In genomic region chr5:53111139-53111538, GRCh38 we compare ENCODE assay signal across 18 cellular contexts. TPM values are rescaled to one million over a fixed set of nuclear protein-coding genes. Genes with fewer than 3 reads are reported as not detected.
A peak's percentile ranks its signal among the peaks of the same experiment; 100 is the strongest.
DNase-seq lines count a peak whose midpoint lies in the region; ATAC-seq and TF ChIP-seq lines count a peak whose summit lies in the region.
"Had no signal": no experiment of that assay in that cellular context is flagged by ENCODE, and none has a peak within 500 bp of the region (broad histone marks: within the 10 kb centered on the region; RNA-seq: fewer than 3 reads in every experiment).

No MANE protein-coding gene starts in this region.

- H3K9me2 ChIP-seq in OCI-LY7 (ENCODE audit: insufficient read depth, low read length) = no peaks in the 10 kb centered on the region

- peaks cover 3% of the 10 kb centered on the region for H3K36me3 Mint-ChIP-seq in activated naive CD4-positive, alpha-beta T cell treated with anti-CD3 and anti-CD28 coated beads, Interleukin-2, amount 50 U/mL, for 24 hours
- peaks cover 3% of the 10 kb centered on the region for H3K36me3 Mint-ChIP-seq in endodermal cell (ENCODE audit: low read depth)

- H3K36me3 ChIP-seq in OCI-LY7 (ENCODE audit: insufficient read depth, low read length) (no peaks in the 10 kb centered on the region), endodermal cell (ENCODE audit: control insufficient read depth, insufficient read depth, low read length) (peaks cover 9% of the 10 kb centered on the region), psoas muscle (ENCODE audit: insufficient read depth in 1 of 2, low read depth in 1 of 2) (peaks cover 0 to 18% of the 10 kb centered on the region in 2 donors)
- H3K36me3 ChIP-seq: sigmoid colon had no signal

- no peaks in the 10 kb centered on the region for H3K9me3 Mint-ChIP-seq in activated naive CD4-positive, alpha-beta T cell treated with anti-CD3 and anti-CD28 coated beads, Interleukin-2, amount 50 U/mL, for 24 hours
- no peaks in the 10 kb centered on the region for H3K9me3 Mint-ChIP-seq in endodermal cell
- H3K9me3 Mint-ChIP-seq: activated CD4-positive, alpha-beta memory T cell treated with anti-CD3 and anti-CD28 coated beads for 36 hours had no signal

- no TSS peak for BruUV-seq in OCI-LY7 (replicated peaks; lab: Mats Ljungman, UMichigan)

- H3K9ac ChIP-seq in endodermal cell (ENCODE audit: extremely low read depth, low read length, poor library complexity, severe bottlenecking) = no peak overlapping the region

- peak overlapping the region; percentile 19 for H3K4me3 Mint-ChIP-seq in activated naive CD4-positive, alpha-beta T cell treated with anti-CD3 and anti-CD28 coated beads, Interleukin-2, amount 50 U/mL, for 24 hours
- no peak overlapping the region for H3K4me3 Mint-ChIP-seq in endodermal cell

- CTCF ChIA-PET in OCI-LY7 (lab: Charles Lee; ENCODE audit: unreplicated experiment) = no interaction called here

- H3K79me2 ChIP-seq in OCI-LY7 (ENCODE audit: insufficient read depth, low read depth, low read length) = no peaks in the 10 kb centered on the region; the same call in 1 of the 2 replicates

- no peak overlapping the region for H3K4me3 ChIP-seq in OCI-LY7 (ENCODE audit: low read depth, low read length, poor library complexity, severe bottlenecking)
- peak overlapping the region; percentile 82 for H3K4me3 ChIP-seq in endodermal cell (ENCODE audit: low read length)
- peak overlapping the region; percentile 92 for H3K4me3 ChIP-seq in psoas muscle
- H3K4me3 ChIP-seq: hepatocyte had no signal

- no peak for ATAC-seq in psoas muscle
- no peak for ATAC-seq in HG03039 (IDR thresholded peaks at IDR 0.05; ENCODE audit: unreplicated experiment)
- ATAC-seq in GM19023 (IDR thresholded peaks at IDR 0.05; ENCODE audit: unreplicated experiment) = no peak
- ATAC-seq: left colon had no signal

- H3K4me2 ChIP-seq in OCI-LY7 (ENCODE audit: low read length) = 0 out of 2 replicates have a peak overlapping the region, but pooled peaks have one; percentile 88

- H3K4me1 Mint-ChIP-seq in activated naive CD4-positive, alpha-beta T cell treated with anti-CD3 and anti-CD28 coated beads, Interleukin-2, amount 50 U/mL, for 24 hours = peaks cover 44% of the 10 kb centered on the region
- peaks cover 7% of the 10 kb centered on the region for H3K4me1 Mint-ChIP-seq in endodermal cell

- H3K27me3 ChIP-seq in endodermal cell (ENCODE audit: control insufficient read depth, insufficient read depth, low read length, poor library complexity, severe bottlenecking) (no peaks in the 10 kb centered on the region), psoas muscle (ENCODE audit: insufficient read depth in 3 of 3, low read length in 2 of 3) (no peaks in the 10 kb centered on the region)
- H3K27me3 ChIP-seq: hepatocyte, sigmoid colon had no signal

- H3K27ac ChIP-seq in OCI-LY7 (ENCODE audit: low read depth, low read length, poor library complexity, severe bottlenecking) (no peak overlapping the region), endodermal cell (ENCODE audit: low read depth, low read length) (no peak overlapping the region), psoas muscle (no peak overlapping the region)
- H3K27ac ChIP-seq: hepatocyte, sigmoid colon had no signal

- H3K4me1 ChIP-seq in OCI-LY7 (ENCODE audit: insufficient read depth, low read length, poor library complexity, severe bottlenecking) (peaks cover 16% of the 10 kb centered on the region), endodermal cell (ENCODE audit: control insufficient read depth, insufficient read depth, low read length) (peaks cover 3% of the 10 kb centered on the region), psoas muscle (peaks cover 23% of the 10 kb centered on the region)

- no peaks in the 10 kb centered on the region for H4K20me1 ChIP-seq in OCI-LY7 (ENCODE audit: insufficient read depth, low read length)

- H2AFZ ChIP-seq in OCI-LY7 (ENCODE audit: low read length) = no peak overlapping the region

- no peak for DNase-seq in activated naive CD4-positive, alpha-beta T cell (lab: John Stamatoyannopoulos, UW)
- no peak for DNase-seq in OCI-LY7 (ENCODE audit: low spot score)
- no peak for DNase-seq in endodermal cell
- DNase-seq in psoas muscle = no peak
- DNase-seq in GM20000 (ENCODE audit: low spot score) = no peak
- DNase-seq: activated CD4-positive, alpha-beta memory T cell treated with anti-CD3 and anti-CD28 coated beads for 36 hours; activated effector memory CD4-positive, alpha-beta T cell treated with anti-CD3 and anti-CD28 coated beads, Interleukin-2, amount 50 U/mL, for 16 hours; GF-D8; left colon; NCI-H69; occipital lobe; sigmoid colon; stimulated activated CD4-positive, alpha-beta T cell treated with anti-CD3 and anti-CD28 coated beads, Interleukin-1b, Interleukin-23, amount 100 ng/mL, for 48 hours; substantia nigra had no signal

- POLR2A ChIA-PET in OCI-LY7 (lab: Charles Lee) = no interaction called here

- no peak for TF ChIP-seq CTCF in OCI-LY7 (conservative IDR thresholded peaks at IDR 0.05; ENCODE audit: low read length)
- TF ChIP-seq CTCF in endodermal cell (conservative IDR thresholded peaks at IDR 0.05) = no peak
- TF ChIP-seq CTCF in psoas muscle (IDR thresholded peaks at IDR 0.05) = no peak
- TF ChIP-seq CTCF in GM20000 (IDR thresholded peaks at IDR 0.05; ENCODE audit: extremely low read depth, missing control alignments) = no peak

- no CpG with 5 or more reads among the region's 1 CpG for WGBS in endodermal cell (ENCODE audit: insufficient coverage in 1 of 2, insufficient read length in 1 of 2), 2 experiments
- WGBS in psoas muscle, 3 donors = 93 to 100% (median 94%) methylated on average over 1 of the region's 1 CpG

- no peak overlapping the region for H3K27ac Mint-ChIP-seq in activated naive CD4-positive, alpha-beta T cell treated with anti-CD3 and anti-CD28 coated beads, Interleukin-2, amount 50 U/mL, for 24 hours
- H3K27ac Mint-ChIP-seq in endodermal cell = no peak overlapping the region
- H3K27ac Mint-ChIP-seq: activated CD4-positive, alpha-beta memory T cell treated with anti-CD3 and anti-CD28 coated beads for 36 hours had no signal

- no peaks in the 10 kb centered on the region for H3K27me3 Mint-ChIP-seq in activated naive CD4-positive, alpha-beta T cell treated with anti-CD3 and anti-CD28 coated beads, Interleukin-2, amount 50 U/mL, for 24 hours
- peaks cover 3% of the 10 kb centered on the region for H3K27me3 Mint-ChIP-seq in endodermal cell (ENCODE audit: insufficient read depth)
- H3K27me3 Mint-ChIP-seq: activated CD4-positive, alpha-beta memory T cell treated with anti-CD3 and anti-CD28 coated beads for 36 hours had no signal

- H3K9me3 ChIP-seq in OCI-LY7 (ENCODE audit: low read length) = peaks cover 5% of the 10 kb centered on the region; the same call in 1 of the 2 replicates
- no peaks in the 10 kb centered on the region for H3K9me3 ChIP-seq in endodermal cell (ENCODE audit: control insufficient read depth, low read length)
- H3K9me3 ChIP-seq in psoas muscle = no peaks in the 10 kb centered on the region

- intact Hi-C loops in OCI-LY7 (cut with micrococcal nuclease; ENCODE audit: unreplicated experiment) = no loop called here
- intact Hi-C loops in psoas muscle (cut with DNase I) = no loop called here

RNA-seq across cellular contexts. Expression of gene MOCS2, which starts 1.6 kb away (rescaled TPM):
- total RNA-seq in OCI-LY7 (2014; rRNA removed; shearing (Covaris generic)) = 11.6 and 12.1 TPM in 2 replicates
- 20.7 and 23.2 TPM in 2 replicates for total RNA-seq in OCI-LY7 (2022)
- total RNA-seq in endodermal cell = 10 to 100 TPM; 18.8 to 28.5 TPM
- 29.2 TPM for polyA plus RNA-seq in endodermal cell (2013, experiment 1 of 2)
- 27.4 TPM for polyA plus RNA-seq in endodermal cell (2013, experiment 2 of 2)
- total RNA-seq in psoas muscle = 10 to 100 TPM; 38.8 to 46.7 (median 42.0) TPM
- 10 to 100 TPM; 47.1 to 73.9 (median 56.0) TPM for polyA plus RNA-seq in psoas muscle
